8 cellular contexts compared by ENCODE assay signal in genomic region chr3:138915503-138916498, GRCh38. TPM values are rescaled to one million over a fixed set of nuclear protein-coding genes. Genes with fewer than 3 reads are reported as not detected.
DNase-seq lines count a peak whose midpoint lies in the region; FAIRE-seq and TF ChIP-seq lines count a peak whose summit lies in the region.

No MANE protein-coding gene starts in this region.

- no peaks in the 10 kb centered on the region for H3K27me3 ChIP-seq in stomach

- H3K9me3 Mint-ChIP-seq in neural crest cell = no peaks in the 10 kb centered on the region

- H3K36me3 ChIP-seq in stomach = no peaks in the 10 kb centered on the region

- H3K36me3 Mint-ChIP-seq in neural crest cell (ENCODE audit: low read depth) = no peaks in the 10 kb centered on the region

- intact Hi-C loops in stomach (cut with DNase I; ENCODE audit: low total_unique reads) = loop anchor here (5.0 to 10.0 kb wide), 2 partner anchors 81 to 314 kb away; partner anchors contain the start of gene PIK3CB

- no peak for FAIRE-seq in H54 (lab: Jason Lieb, UNC)

- TF ChIP-seq EP300 in stomach (IDR thresholded peaks at IDR 0.05) = no peak

- 1 to 3% (median 1%) methylated on average over 30 to 68 of the region's 68 CpGs for WGBS in stomach, 5 donors

- peak; percentile 97 for DNase-seq in ELF-1 (ENCODE audit: low read depth, low spot score)
- DNase-seq in H54 (ENCODE audit: insufficient read length, low spot score) = peak; percentile 92
- DNase-seq in LNCaP clone FGC (ENCODE audit: low read depth) = peak; percentile 89
- DNase-seq in SHP77 (lab: John Stamatoyannopoulos, UW) = peak; percentile 68 to 81
- peak; percentile 60 for DNase-seq in activated gamma-delta T cell (lab: John Stamatoyannopoulos, UW)
- peak; percentile 89 for DNase-seq in fibroblast of villous mesenchyme (ENCODE audit: low read depth)
- peak; percentile 94 for DNase-seq in neural crest cell (ENCODE audit: low read depth, low spot score)
- peak; percentile 94 for DNase-seq in stomach

- no peaks in the 10 kb centered on the region for H3K9me3 ChIP-seq in stomach

- H3K27ac ChIP-seq in stomach = peak overlapping the region; percentile 89 to 98 (median 94)

- H3K4me1 Mint-ChIP-seq in neural crest cell = peaks cover 5% of the 10 kb centered on the region

- H3K4me1 ChIP-seq in stomach = peaks cover 10 to 22% (median 16%) of the 10 kb centered on the region in 4 donors

- peaks cover 31% of the 10 kb centered on the region for H3K27me3 Mint-ChIP-seq in neural crest cell (ENCODE audit: low read depth)

- H3K4me3 Mint-ChIP-seq in neural crest cell = peak overlapping the region; percentile 93

- peak; percentile 30; the same call in 1 of the 2 replicates for TF ChIP-seq POLR2A in H54 (IDR thresholded peaks at IDR 0.05; ENCODE audit: low read depth, low read length)
- no peak for TF ChIP-seq POLR2A in stomach (IDR thresholded peaks at IDR 0.05)

- peak; percentile 93 for TF ChIP-seq CTCF in LNCaP clone FGC (IDR thresholded peaks at IDR 0.05; ENCODE audit: control insufficient read depth, extremely low read depth, insufficient read depth)
- peak; percentile 81 for TF ChIP-seq CTCF in fibroblast of villous mesenchyme (IDR thresholded peaks at IDR 0.05; ENCODE audit: insufficient read depth, low read depth, low read length)
- TF ChIP-seq CTCF in neural crest cell (conservative IDR thresholded peaks at IDR 0.05) = peak; percentile 79
- TF ChIP-seq CTCF in stomach (IDR thresholded peaks at IDR 0.05) = peak in 6 of 7 experiments; percentile 11 to 96 (median 94)

- H3K27ac Mint-ChIP-seq in neural crest cell (ENCODE audit: unreplicated experiment) = peak overlapping the region; percentile 71

- H3K4me3 ChIP-seq in LNCaP clone FGC (ENCODE audit: low read depth, low read length) (peak overlapping the region; percentile 71), fibroblast of villous mesenchyme (ENCODE audit: low read depth, low read length) (peak overlapping the region; percentile 82), stomach (peak overlapping the region; percentile 53 to 74 (median 70))

RNA-seq across cellular contexts. Expression of gene FOXL2, which starts 31.1 kb away (rescaled TPM):
- 49.7 and 52.8 TPM in 2 replicates for total RNA-seq in fibroblast of villous mesenchyme
- 0.09 TPM in 2 replicates for total RNA-seq in neural crest cell
- not detected for total RNA-seq in stomach
- polyA plus RNA-seq in stomach = not detected

RNA-seq across cellular contexts. Expression of gene FOXL2NB, which starts 31.2 kb away (rescaled TPM):
- total RNA-seq in fibroblast of villous mesenchyme (61.8 and 101 TPM in 2 replicates), neural crest cell (not detected in 2 replicates), stomach (not detected)
- polyA plus RNA-seq in stomach = under 1 TPM in 1 of 3 donors, not detected in 2; 0.03 TPM

Comparison
In these comparisons a context has a peak if more than half of its experiments do, and no peak if none do; other contexts are left out.
1. Peak in every context shown above with its lines: DNase-seq, H3K4me3 ChIP-seq and H3K27ac ChIP-seq.
2. RNA of gene FOXL2, which starts 31.1 kb away (total RNA-seq): 49.7 to 52.8 TPM in fibroblast of villous mesenchyme; 0.09 TPM in neural crest cell and not detected in stomach; every median in the first group is over 10 times any median in the second.
3. RNA of gene FOXL2NB, which starts 31.2 kb away (total RNA-seq): 61.8 to 101 TPM in fibroblast of villous mesenchyme; not detected in neural crest cell and not detected in stomach; every median in the first group is over 10 times any median in the second.